In genomic region chr22:37428649-37429586, GRCh38 we compare ENCODE assay signal across 8 cellular contexts. TPM values are rescaled to one million over a fixed set of nuclear protein-coding genes. Genes with fewer than 3 reads are reported as not detected.
DNase-seq lines count a peak whose midpoint lies in the region; ATAC-seq and TF ChIP-seq lines count a peak whose summit lies in the region.

No MANE protein-coding gene starts in this region.

- no peak overlapping the region for H3K56ac ChIP-seq in mesendoderm (ENCODE audit: low read length)

- no peak overlapping the region for H3K23ac ChIP-seq in mesendoderm (ENCODE audit: low read length)

- H4K20me1 ChIP-seq in Karpas-422 (ENCODE audit: insufficient read depth, low read depth, low read length) = peaks cover 4% of the 10 kb centered on the region; the same call in 1 of the 2 replicates

- H3K18ac ChIP-seq in mesendoderm (ENCODE audit: low read length) = no peak overlapping the region

- H3K36me3 ChIP-seq in Karpas-422 (ENCODE audit: insufficient read depth, low read length) = no peaks in the 10 kb centered on the region
- no peaks in the 10 kb centered on the region for H3K36me3 ChIP-seq in WERI-Rb-1
- no peaks in the 10 kb centered on the region for H3K36me3 ChIP-seq in mesendoderm (ENCODE audit: control insufficient read depth, insufficient read depth, low read length)

- H3K27me3 ChIP-seq in Karpas-422 (ENCODE audit: low read length) (no peaks in the 10 kb centered on the region), WERI-Rb-1 (ENCODE audit: insufficient read depth, low read depth, severe bottlenecking) (no peaks in the 10 kb centered on the region), mesendoderm (ENCODE audit: insufficient read depth, low read length, poor library complexity) (peaks cover 26% of the 10 kb centered on the region)

- intact Hi-C loops in Calu3 (cut with micrococcal nuclease; ENCODE audit: unreplicated experiment) = loop anchor here (1.0 to 2.0 kb wide), 2 partner anchors 28 to 112 kb away; no protein-coding TSS in a partner anchor

- no peaks in the 10 kb centered on the region for H3K79me2 ChIP-seq in Karpas-422 (ENCODE audit: low read length)
- no peaks in the 10 kb centered on the region for H3K79me2 ChIP-seq in mesendoderm (ENCODE audit: control insufficient read depth, insufficient read depth, low read length)

- no peak overlapping the region for H3K27ac Mint-ChIP-seq in Calu3 (ENCODE audit: unreplicated experiment)
- no peak overlapping the region for H3K27ac Mint-ChIP-seq in stimulated activated naive CD8-positive, alpha-beta T cell treated with anti-CD3 and anti-CD28 coated beads, Interleukin-15, amount 100 ng/mL, for 72 hours

- no peak overlapping the region for H2BK120ac ChIP-seq in mesendoderm (ENCODE audit: low read depth, low read length)

- no peak overlapping the region for H3K4me3 ChIP-seq in Karpas-422 (ENCODE audit: low read length)
- no peak overlapping the region for H3K4me3 ChIP-seq in WERI-Rb-1 (ENCODE audit: low read depth, low read length)
- no peak overlapping the region for H3K4me3 ChIP-seq in cardiac fibroblast (replicated peaks in 1 of 2; ENCODE audit: low read depth in 2 of 2, low read length in 2 of 2)
- no peak overlapping the region for H3K4me3 ChIP-seq in mesendoderm (ENCODE audit: low read length)

- no peaks in the 10 kb centered on the region for H3K9me3 Mint-ChIP-seq in Calu3 (ENCODE audit: low read depth, unreplicated experiment)
- H3K9me3 Mint-ChIP-seq in stimulated activated naive CD8-positive, alpha-beta T cell treated with anti-CD3 and anti-CD28 coated beads, Interleukin-15, amount 100 ng/mL, for 72 hours = peaks cover 6 to 7% of the 10 kb centered on the region in 2 donors

- H2AK5ac ChIP-seq in mesendoderm (ENCODE audit: low read length) = no peak overlapping the region

- DNase-seq in Calu3 (peak; percentile 65), Karpas-422 (peak; percentile 86), WERI-Rb-1 (peak; percentile 76), cardiac fibroblast (ENCODE audit: low read depth in 2 of 2) (peak; percentile 53 to 58), mesendoderm (peak; percentile 80)
- peak; percentile 52 to 58 for DNase-seq in stimulated activated naive CD8-positive, alpha-beta T cell treated with anti-CD3 and anti-CD28 coated beads, Interleukin-15, amount 100 ng/mL, for 72 hours

- no peak overlapping the region for H4K8ac ChIP-seq in mesendoderm (ENCODE audit: low read depth, low read length)

- no peak overlapping the region for H4K5ac ChIP-seq in mesendoderm (ENCODE audit: low read length)

- H3K4me2 ChIP-seq in Karpas-422 (ENCODE audit: low read depth, low read length, poor library complexity, severe bottlenecking) (no peak overlapping the region), mesendoderm (ENCODE audit: low read length) (no peak overlapping the region)

- no peaks in the 10 kb centered on the region for H3K4me1 ChIP-seq in Karpas-422 (ENCODE audit: low read length)
- H3K4me1 ChIP-seq in mesendoderm (ENCODE audit: control insufficient read depth, low read depth, low read length) = no peaks in the 10 kb centered on the region

- no peaks in the 10 kb centered on the region for H3K79me1 ChIP-seq in mesendoderm (ENCODE audit: low read length)

- no CpG with 5 or more reads among the region's 15 CpGs for WGBS in mesendoderm (ENCODE audit: extremely low coverage, insufficient coverage, low lambda C conversion rate)

- no peak overlapping the region for H3K9ac ChIP-seq in Karpas-422 (ENCODE audit: low read length)
- no peak overlapping the region for H3K9ac ChIP-seq in mesendoderm (ENCODE audit: low read length)

- H3K36me3 Mint-ChIP-seq in Calu3 (ENCODE audit: insufficient read depth, unreplicated experiment) = peaks cover 35% of the 10 kb centered on the region

- H3K9me2 ChIP-seq in Karpas-422 (replicated peaks; ENCODE audit: insufficient read depth, low read length) = no peaks in the 10 kb centered on the region

- no peak overlapping the region for H2BK5ac ChIP-seq in mesendoderm (ENCODE audit: low read length)

- BruUV-seq in Calu3 (replicated peaks; lab: Mats Ljungman, UMichigan) = no TSS peak

- H3K9me3 ChIP-seq in Karpas-422 (ENCODE audit: low read length) (no peaks in the 10 kb centered on the region), WERI-Rb-1 (ENCODE audit: severe bottlenecking) (peaks cover 3% of the 10 kb centered on the region)

- CTCF ChIA-PET in Calu3 (lab: Charles Lee) = interaction anchor here (1.0 to 2.4 kb wide), 6 partner anchors 9 to 175 kb away, joined by 3 to 9 read pairs (median 4); no protein-coding TSS in a partner anchor

- H2BK15ac ChIP-seq in mesendoderm (replicated peaks; ENCODE audit: low read depth) = no peak overlapping the region

- H3K4me1 Mint-ChIP-seq in Calu3 (ENCODE audit: low read depth, unreplicated experiment) = peaks cover 35% of the 10 kb centered on the region
- H3K4me1 Mint-ChIP-seq in stimulated activated naive CD8-positive, alpha-beta T cell treated with anti-CD3 and anti-CD28 coated beads, Interleukin-15, amount 100 ng/mL, for 72 hours = peaks cover 63% of the 10 kb centered on the region

- H3K27ac ChIP-seq in Karpas-422 (ENCODE audit: low read length) (no peak overlapping the region), WERI-Rb-1 (no peak overlapping the region), mesendoderm (ENCODE audit: low read depth, low read length) (no peak overlapping the region)

- H3K4me3 Mint-ChIP-seq in Calu3 (ENCODE audit: low read depth, unreplicated experiment) = no peak overlapping the region
- H3K4me3 Mint-ChIP-seq in stimulated activated naive CD8-positive, alpha-beta T cell treated with anti-CD3 and anti-CD28 coated beads, Interleukin-15, amount 100 ng/mL, for 72 hours = no peak overlapping the region

- ATAC-seq in stimulated activated naive CD8-positive, alpha-beta T cell treated with anti-CD3 and anti-CD28 coated beads, Interleukin-15, amount 100 ng/mL, for 72 hours = no peak
- ATAC-seq in HG02870 (IDR thresholded peaks at IDR 0.05; ENCODE audit: unreplicated experiment) (no peak), HG03378 (IDR thresholded peaks at IDR 0.05; ENCODE audit: unreplicated experiment) (no peak)

- peaks cover 51% of the 10 kb centered on the region for H3K27me3 Mint-ChIP-seq in Calu3 (ENCODE audit: unreplicated experiment)
- H3K27me3 Mint-ChIP-seq in stimulated activated naive CD8-positive, alpha-beta T cell treated with anti-CD3 and anti-CD28 coated beads, Interleukin-15, amount 100 ng/mL, for 72 hours = peaks cover 76% of the 10 kb centered on the region

- no peak overlapping the region for H2AFZ ChIP-seq in Karpas-422 (ENCODE audit: low read length)

- TF ChIP-seq CTCF in Calu3 (IDR thresholded peaks at IDR 0.05; ENCODE audit: unreplicated experiment) (peak; percentile 92), WERI-Rb-1 (IDR thresholded peaks at IDR 0.05; ENCODE audit: low read depth, low read length) (peak; percentile 84), cardiac fibroblast (IDR thresholded peaks at IDR 0.05; ENCODE audit: low read depth, low read length) (peak; percentile 78)

- no peak overlapping the region for H3K4ac ChIP-seq in mesendoderm (ENCODE audit: low read depth, low read length)

RNA-seq across cellular contexts. Expression of gene ELFN2, which starts 1.6 kb away (rescaled TPM):
- total RNA-seq in Calu3 (2022) = 1.5 and 2.8 TPM in 2 replicates
- not detected in 2 replicates for total RNA-seq in Karpas-422 (2014; rRNA removed; shearing (Covaris generic); ENCODE audit: low replicate concordance)
- polyA plus RNA-seq in mesendoderm (2013, experiment 1 of 2) = 0.08 TPM
- polyA plus RNA-seq in mesendoderm (2013, experiment 2 of 2) = 0.06 TPM

RNA-seq across cellular contexts. Expression of gene MFNG, which starts 57.3 kb away (rescaled TPM):
- 19.0 and 22.1 TPM in 2 replicates for total RNA-seq in Calu3 (2022)
- total RNA-seq in Karpas-422 (2014; rRNA removed; shearing (Covaris generic); ENCODE audit: low replicate concordance) = 91.1 and 105 TPM in 2 replicates
- 0.48 TPM for polyA plus RNA-seq in mesendoderm (2013, experiment 1 of 2)
- 0.77 TPM for polyA plus RNA-seq in mesendoderm (2013, experiment 2 of 2)
